In genomic region chr1:180253585-180254495, GRCh38 we compare ENCODE assay signal across 1 cellular context.
TF ChIP-seq lines count a peak whose summit lies in the region.

No MANE protein-coding gene starts in this region.

TF ChIP-seq in GM23338, 12 proteins besides CTCF, POLR2A, EP300 and RAD21 (continued from another document):
- TF ChIP-seq ETS1 (IDR thresholded peaks at IDR 0.05) (no peak), ZNF331 (CRISPR knock-in tag; IDR thresholded peaks at IDR 0.05; ENCODE audit: low read depth) (no peak), NANOG (IDR thresholded peaks at IDR 0.05; ENCODE audit: borderline replicate concordance) (no peak), POLR2AphosphoS5 (IDR thresholded peaks at IDR 0.05; ENCODE audit: low read depth) (no peak), JUNB (IDR thresholded peaks at IDR 0.05; ENCODE audit: unreplicated experiment) (no peak), EZH2 (IDR thresholded peaks at IDR 0.05; ENCODE audit: low read depth, unreplicated experiment) (no peak), EZH2phosphoT487 (IDR thresholded peaks at IDR 0.05; ENCODE audit: unreplicated experiment) (no peak), STAT1 (IDR thresholded peaks at IDR 0.05; ENCODE audit: unreplicated experiment) (no peak), REST (IDR thresholded peaks at IDR 0.05; ENCODE audit: unreplicated experiment) (no peak)
